In genomic region chr4:185660340-185660739, GRCh38 we compare ENCODE assay signal across 25 cellular contexts.
"Had no signal": no experiment of that assay in that cellular context is flagged by ENCODE, and none has a peak within 500 bp of the region (broad histone marks: within the 10 kb centered on the region; RNA-seq: fewer than 3 reads in every experiment).

No MANE protein-coding gene starts in this region.

- H3K4me3 ChIP-seq: adrenal gland, body of pancreas, colonic mucosa, esophagus squamous epithelium had no signal

- H3K4me1 ChIP-seq: colonic mucosa had no signal

- H3K27me3 ChIP-seq: adrenal gland, body of pancreas, colonic mucosa, esophagus squamous epithelium had no signal

- H3K36me3 ChIP-seq: colonic mucosa had no signal

- ATAC-seq: activated CD4-positive, alpha-beta T cell treated with anti-CD3 and anti-CD28 coated beads for 36 hours; activated CD8-positive, alpha-beta memory T cell treated with anti-CD3 and anti-CD28 coated beads, Interleukin-2, amount 10 ng/mL, durations not matched to agents 7 days and 5 days; activated CD8-positive, alpha-beta T cell treated with anti-CD3 and anti-CD28 coated beads, Interleukin-2, amount 10 ng/mL, durations not matched to agents 7 days and 5 days; activated naive CD8-positive, alpha-beta T cell treated with anti-CD3 and anti-CD28 coated beads, Interleukin-2, amount 50 U/mL, for 24 hours; body of pancreas had no signal

- H3K27ac ChIP-seq: body of pancreas, colonic mucosa, epithelial cell of prostate, esophagus squamous epithelium had no signal

- H3K9me3 ChIP-seq: adrenal gland, body of pancreas, colonic mucosa, esophagus squamous epithelium had no signal

- DNase-seq: activated CD4-positive, alpha-beta memory T cell treated with anti-CD3 and anti-CD28 coated beads for 36 hours; activated CD4-positive, alpha-beta T cell treated with anti-CD3 and anti-CD28 coated beads for 36 hours; activated CD4-positive, alpha-beta T cell treated with anti-CD3 and anti-CD28 coated beads, Interleukin-2, amount 10 ng/mL, durations not matched to agents 24 days and 14 days; activated CD4-positive, CD25-positive, alpha-beta regulatory T cell; activated CD4-positive, CD25-positive, alpha-beta regulatory T cell treated with anti-CD3 and anti-CD28 coated beads, Interleukin-2, amount 50 U/mL, for 72 hours; activated CD8-positive, alpha-beta memory T cell treated with anti-CD3 and anti-CD28 coated beads, Interleukin-2, amount 10 ng/mL, durations not matched to agents 7 days and 5 days; activated CD8-positive, alpha-beta memory T cell treated with anti-CD3 and anti-CD28 coated beads, Interleukin-2, amount 50 U/mL, for 4 hours; activated CD8-positive, alpha-beta T cell treated with anti-CD3 and anti-CD28 coated beads, Interleukin-2, amount 10 ng/mL, durations not matched to agents 7 days and 5 days; activated effector memory CD4-positive, alpha-beta T cell treated with anti-CD3 and anti-CD28 coated beads, Interleukin-2, amount 50 U/mL, for 16 hours; activated naive CD4-positive, alpha-beta T cell treated with anti-CD3 and anti-CD28 coated beads for 36 hours; activated naive CD8-positive, alpha-beta T cell treated with anti-CD3 and anti-CD28 coated beads for 36 hours; activated naive CD8-positive, alpha-beta T cell treated with anti-CD3 and anti-CD28 coated beads, Interleukin-2, amount 50 U/mL, for 24 hours; activated T-cell treated with anti-CD3 and anti-CD28 coated beads, Interleukin-2, amount 50 U/mL, for 1 hour; activated T-cell treated with anti-CD3 and anti-CD28 coated beads, Interleukin-2, amount 50 U/mL, for 48 hours; adrenal gland; amygdala; aorta; body of pancreas; central memory CD4-positive, alpha-beta T cell; cerebellar nuclear complex; colonic mucosa; effector CD8-positive, alpha-beta T cell; esophagus squamous epithelium; T-helper 2 cell had no signal
